ENCODE assay signal across 10 cellular contexts in genomic region chr10:21523557-21524008, GRCh38. TPM values are rescaled to one million over a fixed set of nuclear protein-coding genes. Genes with fewer than 3 reads are reported as not detected.
DNase-seq lines count a peak whose midpoint lies in the region; ATAC-seq and TF ChIP-seq lines count a peak whose summit lies in the region.
"Had no signal": no experiment of that assay in that cellular context is flagged by ENCODE, and none has a peak within 500 bp of the region (broad histone marks: within the 10 kb centered on the region; RNA-seq: fewer than 3 reads in every experiment).

No MANE protein-coding gene starts in this region.

- peak overlapping the region in 1 of 4 donors; percentile 74 for H3K4me3 ChIP-seq in sigmoid colon

- no peak for TF ChIP-seq EP300 in sigmoid colon (IDR thresholded peaks at IDR 0.05)

- TF ChIP-seq CTCF in sigmoid colon (IDR thresholded peaks at IDR 0.05): no peak

- H3K4me1 ChIP-seq in sigmoid colon: peaks cover 0 to 60% (median 36%) of the 10 kb centered on the region in 4 donors

- intact Hi-C loops in sigmoid colon (cut with DNase I): loop anchor here (10.0 kb wide), 1 partner anchor 911 kb away; no protein-coding TSS in a partner anchor

- no peaks in the 10 kb centered on the region for H3K36me3 ChIP-seq in sigmoid colon

- TF ChIP-seq POLR2A in sigmoid colon (IDR thresholded peaks at IDR 0.05): no peak

- 68 to 74% methylated on average over 3 of the region's 3 CpGs for WGBS in sigmoid colon, 2 donors

- H3K9me3 ChIP-seq in sigmoid colon: no peaks in the 10 kb centered on the region

- DNase-seq in DMS79 treated with DMSO at 0.1 percent for 48 hours (lab: John Stamatoyannopoulos, UW) (peak; percentile 15), DMS79 (lab: John Stamatoyannopoulos, UW) (no peak), NCI-H82 (lab: John Stamatoyannopoulos, UW) (peak; percentile 89), fibroblast of peridontal ligament (ENCODE audit: extremely low read depth) (peak; percentile 68), sigmoid colon (no peak), NCI-H187 (lab: John Stamatoyannopoulos, UW) (no peak)
- no peak for DNase-seq in stimulated activated CD4-positive, alpha-beta T cell treated with anti-CD3 and anti-CD28 coated beads, Interleukin-2, amount 100 ng/mL, for 24 hours
- DNase-seq: ACHN; activated naive CD8-positive, alpha-beta T cell treated with anti-CD3 and anti-CD28 coated beads for 36 hours had no signal

- ATAC-seq in HG02970 (IDR thresholded peaks at IDR 0.05; ENCODE audit: low FRiP score, unreplicated experiment): no peak

- peaks cover 0 to 5% (median 0%) of the 10 kb centered on the region in 3 donors for H3K27me3 ChIP-seq in sigmoid colon

- H3K27ac ChIP-seq in sigmoid colon: peak overlapping the region; percentile 97 to 99 (median 98)

RNA-seq across cellular contexts. Expression of gene SKIDA1, which starts 1.9 kb away (rescaled TPM):
- total RNA-seq in sigmoid colon: 1 to 10 TPM in 3 of 4 donors, under 1 TPM in 1; 0.82 to 4.2 (median 3.4) TPM
- polyA plus RNA-seq in sigmoid colon: under 1 TPM in 1 of 3 donors, not detected in 2; 0.10 TPM

RNA-seq across cellular contexts. Expression of gene MLLT10, which starts 10.4 kb away (rescaled TPM):
- 10 to 100 TPM; 36.0 to 53.7 (median 45.1) TPM for total RNA-seq in sigmoid colon
- 10 to 100 TPM in 2 of 3 donors, 1 to 10 TPM in 1; 8.6 to 16.1 (median 10.2) TPM for polyA plus RNA-seq in sigmoid colon

Comparison
In these comparisons a context has a peak if more than half of its experiments do, and no peak if none do; other contexts are left out.
1. DNase-seq: peak in DMS79 treated with DMSO at 0.1 percent for 48 hours (single experiment), NCI-H82 (single experiment) and fibroblast of peridontal ligament (single experiment); none in DMS79 (single experiment), sigmoid colon (single experiment), NCI-H187 (0 of 2) and stimulated activated CD4-positive, alpha-beta T cell treated with anti-CD3 and anti-CD28 coated beads, Interleukin-2, amount 100 ng/mL, for 24 hours (0 of 2).